Comparison of ENCODE assay signal across 15 cellular contexts in genomic region chr14:56046546-56046945, GRCh38.
DNase-seq lines count a peak whose midpoint lies in the region; ATAC-seq and TF ChIP-seq lines count a peak whose summit lies in the region.
"Had no signal": no experiment of that assay in that cellular context is flagged by ENCODE, and none has a peak within 500 bp of the region (broad histone marks: within the 10 kb centered on the region; RNA-seq: fewer than 3 reads in every experiment).

No MANE protein-coding gene starts in this region.

- no peak overlapping the region for H3K4me3 ChIP-seq in epithelial cell of esophagus (ENCODE audit: low read length)
- no peak overlapping the region for H3K4me3 ChIP-seq in mucosa of descending colon
- no peak overlapping the region for H3K4me3 ChIP-seq in ovary
- H3K4me3 ChIP-seq: BLaER1 treated with 17β-estradiol and CSF1 and Interleukin-3, amounts not matched to agents 10 nM and 100 nM; HAP-1; K562 had no signal

- intact Hi-C loops in mucosa of descending colon (cut with DNase I, micrococcal nuclease) (no loop called here), ovary (cut with DNase I) (no loop called here)

- no peak for TF ChIP-seq CTCF in epithelial cell of esophagus (IDR thresholded peaks at IDR 0.05; ENCODE audit: insufficient read depth, low read depth, low read length, missing control alignments)
- no peak for TF ChIP-seq CTCF in mucosa of descending colon (IDR thresholded peaks at IDR 0.05)
- TF ChIP-seq CTCF in ovary (IDR thresholded peaks at IDR 0.05) = no peak

- TF ChIP-seq EP300 in ovary (IDR thresholded peaks at IDR 0.05) = no peak

- TF ChIP-seq POLR2A in ovary (IDR thresholded peaks at IDR 0.05) = no peak

- H3K27ac ChIP-seq in ovary = no peak overlapping the region
- H3K27ac ChIP-seq: BLaER1 treated with 17β-estradiol and CSF1 and Interleukin-3, amounts not matched to agents 10 nM and 100 nM; HL-60 had no signal

- 89 to 100% (median 100%) methylated on average over 1 of the region's 1 CpG for WGBS in ovary, 3 donors

- H3K27me3 ChIP-seq in ovary = no peaks in the 10 kb centered on the region
- H3K27me3 ChIP-seq: BLaER1 treated with 17β-estradiol and CSF1 and Interleukin-3, amounts not matched to agents 10 nM and 100 nM had no signal

- H3K4me1 ChIP-seq in mucosa of descending colon (ENCODE audit: low read depth) (peaks cover 3% of the 10 kb centered on the region), ovary (ENCODE audit: insufficient read depth) (no peaks in the 10 kb centered on the region)
- H3K4me1 ChIP-seq: BLaER1 treated with 17β-estradiol and CSF1 and Interleukin-3, amounts not matched to agents 10 nM and 100 nM; HAP-1 had no signal

- peak; percentile 43 for ATAC-seq in mucosa of descending colon
- ATAC-seq: CD8-positive, alpha-beta T cell; K562 had no signal

- DNase-seq in DMS53 treated with DMSO at 0.1 percent for 48 hours (lab: John Stamatoyannopoulos, UW; ENCODE audit: unreplicated experiment) (peak; percentile 13), HT-29 (ENCODE audit: low spot score) (peak; percentile 9), epithelial cell of esophagus (ENCODE audit: low read depth) (peak; percentile 39), mucosa of descending colon (no peak), T-helper 2 cell (no peak), ovary (no peak), SW480 (ENCODE audit: low spot score) (no peak), NCI-H526 treated with DMSO at 0.1 percent for 48 hours (lab: John Stamatoyannopoulos, UW) (no peak)
- DNase-seq: Calu3; CD8-positive, alpha-beta T cell; IMR-90 had no signal

- H3K9me3 ChIP-seq in mucosa of descending colon (no peaks in the 10 kb centered on the region), ovary (no peaks in the 10 kb centered on the region)
- H3K9me3 ChIP-seq: BLaER1 treated with 17β-estradiol and CSF1 and Interleukin-3, amounts not matched to agents 10 nM and 100 nM; HAP-1 had no signal

- H3K36me3 ChIP-seq in mucosa of descending colon (ENCODE audit: low read depth) (no peaks in the 10 kb centered on the region), ovary (no peaks in the 10 kb centered on the region)
- H3K36me3 ChIP-seq: BLaER1 treated with 17β-estradiol and CSF1 and Interleukin-3, amounts not matched to agents 10 nM and 100 nM; HAP-1 had no signal

Comparison
In these comparisons a context has a peak if more than half of its experiments do, and no peak if none do; other contexts are left out.
1. DNase-seq: peak in DMS53 treated with DMSO at 0.1 percent for 48 hours (single experiment), HT-29 (single experiment) and epithelial cell of esophagus (single experiment); none in mucosa of descending colon (0 of 3), T-helper 2 cell (0 of 5), ovary (0 of 5), SW480 (single experiment) and NCI-H526 treated with DMSO at 0.1 percent for 48 hours (single experiment).